In the genomic region with DNA sequence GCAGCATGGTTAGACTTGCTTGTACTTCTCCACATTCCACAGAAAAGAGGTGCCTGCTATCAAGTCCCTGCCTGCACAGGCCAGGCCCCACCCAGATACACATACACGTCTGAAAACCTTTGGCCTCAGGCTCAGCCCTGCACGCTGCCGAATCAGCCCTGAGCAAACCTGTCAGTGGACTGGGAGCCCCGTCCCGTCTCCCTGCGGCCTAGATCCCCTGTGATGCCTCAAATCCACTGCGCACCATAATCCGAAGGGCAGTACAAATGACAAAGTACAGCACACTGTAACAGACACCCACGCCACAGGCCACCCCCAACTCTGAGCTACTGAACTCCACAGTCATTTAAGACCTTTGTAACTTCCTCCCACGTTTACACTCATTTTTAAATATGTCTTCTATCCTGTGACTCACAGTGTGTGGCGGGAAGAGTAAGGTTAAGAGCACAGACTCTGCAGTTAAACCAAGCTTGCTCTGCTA, we compare ENCODE assay signal across 8 cellular contexts.
DNase-seq lines count a peak whose midpoint lies in the region; ATAC-seq and TF ChIP-seq lines count a peak whose summit lies in the region.

No MANE protein-coding gene starts in this region.

- TF ChIP-seq CTCF in mucosa of descending colon (IDR thresholded peaks at IDR 0.05) = no peak

- H3K9me3 ChIP-seq in CD4-positive, CD25-positive, alpha-beta regulatory T cell (ENCODE audit: control insufficient read depth in 2 of 2, low read length in 2 of 2) = no peaks in the 10 kb centered on the region
- peaks cover 6% of the 10 kb centered on the region for H3K9me3 ChIP-seq in mucosa of descending colon

- H3K27ac Mint-ChIP-seq in CD4-positive, CD25-positive, alpha-beta regulatory T cell = peak overlapping the region in 2 of 3 donors; percentile 52 to 70

- H3K36me3 ChIP-seq in CD4-positive, CD25-positive, alpha-beta regulatory T cell (ENCODE audit: control insufficient read depth, insufficient read depth, low read length) = no peaks in the 10 kb centered on the region
- no peaks in the 10 kb centered on the region for H3K36me3 ChIP-seq in mucosa of descending colon (ENCODE audit: low read depth)

- H3K27ac ChIP-seq in CD4-positive, CD25-positive, alpha-beta regulatory T cell (ENCODE audit: insufficient read depth, low read length, poor library complexity, severe bottlenecking) = no peak overlapping the region

- H3K9me3 Mint-ChIP-seq in CD4-positive, CD25-positive, alpha-beta regulatory T cell = no peaks in the 10 kb centered on the region

- peaks cover 7 to 21% (median 14%) of the 10 kb centered on the region in 4 donors for H3K4me1 Mint-ChIP-seq in CD4-positive, CD25-positive, alpha-beta regulatory T cell

- peak in 1 of 3 donors; percentile 60 for DNase-seq in CD4-positive, CD25-positive, alpha-beta regulatory T cell
- DNase-seq in activated T-cell treated with anti-CD3 and anti-CD28 coated beads for 48 hours (ENCODE audit: low read depth) (peak; percentile 33), mucosa of descending colon (peak; percentile 63 to 75 (median 71)), cerebellar nuclear complex (lab: John Stamatoyannopoulos, UW) (no peak), OCI-M1 (lab: John Stamatoyannopoulos, UW) (no peak), cardiac septum (ENCODE audit: low spot score) (no peak)

- no peaks in the 10 kb centered on the region for H3K4me1 ChIP-seq in CD4-positive, CD25-positive, alpha-beta regulatory T cell (ENCODE audit: control insufficient read depth, insufficient read depth, low read length, poor library complexity, severe bottlenecking)
- peaks cover 13% of the 10 kb centered on the region for H3K4me1 ChIP-seq in mucosa of descending colon (ENCODE audit: low read depth)

- no peaks in the 10 kb centered on the region for H3K36me3 Mint-ChIP-seq in CD4-positive, CD25-positive, alpha-beta regulatory T cell

- peak overlapping the region in 3 of 4 donors; percentile 10 to 56 (median 29) for H3K4me3 Mint-ChIP-seq in CD4-positive, CD25-positive, alpha-beta regulatory T cell

- no peak overlapping the region for H3K4me3 ChIP-seq in CD4-positive, CD25-positive, alpha-beta regulatory T cell (ENCODE audit: low read depth, low read length)
- no peak overlapping the region for H3K4me3 ChIP-seq in mucosa of descending colon

- H3K27me3 ChIP-seq in CD4-positive, CD25-positive, alpha-beta regulatory T cell (ENCODE audit: control insufficient read depth, insufficient read depth, low read length) = no peaks in the 10 kb centered on the region

- intact Hi-C loops in mucosa of descending colon (cut with DNase I, micrococcal nuclease) = no loop called here
- intact Hi-C loops in cardiac septum (cut with DNase I) = no loop called here

- no peaks in the 10 kb centered on the region for H3K27me3 Mint-ChIP-seq in CD4-positive, CD25-positive, alpha-beta regulatory T cell

- peak; percentile 77 to 78 for ATAC-seq in CD4-positive, CD25-positive, alpha-beta regulatory T cell (ENCODE audit: low read depth in 2 of 2)
- ATAC-seq in GM21367 (IDR thresholded peaks at IDR 0.05; ENCODE audit: unreplicated experiment) (peak; percentile 67), HG03575 (IDR thresholded peaks at IDR 0.05; ENCODE audit: extremely low read depth, insufficient number of reproducible peaks, low FRiP score, unreplicated experiment) (peak; percentile 64), mucosa of descending colon (peak; percentile 91)

Comparison
In these comparisons a context has a peak if more than half of its experiments do, and no peak if none do; other contexts are left out.
1. DNase-seq: peak in activated T-cell treated with anti-CD3 and anti-CD28 coated beads for 48 hours (single experiment) and mucosa of descending colon (3 of 3); none in cerebellar nuclear complex (0 of 2), OCI-M1 (single experiment) and cardiac septum (single experiment).
2. Peak in every context shown above with its lines, with median percentiles within 50 percentile points of each other: ATAC-seq.